16 cellular contexts compared by ENCODE assay signal in genomic region chr9:137634016-137634415, GRCh38. TPM values are rescaled to one million over a fixed set of nuclear protein-coding genes. Genes with fewer than 3 reads are reported as not detected.
DNase-seq lines count a peak whose midpoint lies in the region; ATAC-seq and TF ChIP-seq lines count a peak whose summit lies in the region.
"Had no signal": no experiment of that assay in that cellular context is flagged by ENCODE, and none has a peak within 500 bp of the region (broad histone marks: within the 10 kb centered on the region; RNA-seq: fewer than 3 reads in every experiment).

No MANE protein-coding gene starts in this region.

- no peak overlapping the region for H3K4me3 Mint-ChIP-seq in activated T-cell treated with anti-CD3 and anti-CD28 coated beads, Interleukin-2, amount 50 U/mL, for 72 hours
- H3K4me3 Mint-ChIP-seq in central memory CD8-positive, alpha-beta T cell, result no peak overlapping the region
- H3K4me3 Mint-ChIP-seq in memory B cell (no peak overlapping the region), glutamatergic neuron (ENCODE audit: unreplicated experiment) (no peak overlapping the region)
- H3K4me3 Mint-ChIP-seq: CD8-positive, alpha-beta T cell; IgD-negative memory B cell had no signal

- no peak for ATAC-seq in activated T-cell treated with anti-CD3 and anti-CD28 coated beads, Interleukin-2, amount 50 U/mL, for 72 hours (replicated peaks in 1 of 2)
- no peak for ATAC-seq in central memory CD8-positive, alpha-beta T cell (replicated peaks; ENCODE audit: extremely low read depth, poor library complexity, severe bottlenecking)
- no peak for ATAC-seq in memory B cell (ENCODE audit: low read depth)
- no peak for ATAC-seq in Right ventricle myocardium inferior
- ATAC-seq: CD8-positive, alpha-beta T cell had no signal

- peak overlapping the region; percentile 39 for H3K27ac Mint-ChIP-seq in activated T-cell treated with anti-CD3 and anti-CD28 coated beads, Interleukin-2, amount 50 U/mL, for 72 hours
- H3K27ac Mint-ChIP-seq in central memory CD8-positive, alpha-beta T cell (ENCODE audit: low read depth), result peak overlapping the region; percentile 51
- H3K27ac Mint-ChIP-seq in memory B cell, result peak overlapping the region; percentile 10
- H3K27ac Mint-ChIP-seq in glutamatergic neuron (ENCODE audit: unreplicated experiment), result no peak overlapping the region
- H3K27ac Mint-ChIP-seq: CD8-positive, alpha-beta T cell had no signal

- peaks cover 41% of the 10 kb centered on the region for H3K4me1 Mint-ChIP-seq in activated T-cell treated with anti-CD3 and anti-CD28 coated beads, Interleukin-2, amount 50 U/mL, for 72 hours (ENCODE audit: low read depth)
- H3K4me1 Mint-ChIP-seq in central memory CD8-positive, alpha-beta T cell, result peaks cover 44% of the 10 kb centered on the region
- H3K4me1 Mint-ChIP-seq in memory B cell, result peaks cover 36% of the 10 kb centered on the region
- H3K4me1 Mint-ChIP-seq in glutamatergic neuron (ENCODE audit: low read depth, unreplicated experiment), result peaks cover 9% of the 10 kb centered on the region

- no peak for DNase-seq in activated T-cell treated with anti-CD3 and anti-CD28 coated beads, Interleukin-2, amount 50 U/mL, for 72 hours
- no peak for DNase-seq in activated T-cell treated with anti-CD3 and anti-CD28 coated beads, Interleukin-2, amount 50 U/mL, for 48 hours
- DNase-seq in central memory CD8-positive, alpha-beta T cell (ENCODE audit: low spot score in 2 of 2), result no peak
- no peak for DNase-seq in memory B cell (ENCODE audit: low spot score in 2 of 2)
- no peak for DNase-seq in NCI-H2196 treated with DMSO at 0.1 percent for 48 hours (lab: John Stamatoyannopoulos, UW; ENCODE audit: unreplicated experiment)
- no peak for DNase-seq in GM19240 (ENCODE audit: insufficient read length, low spot score)
- no peak for DNase-seq in Right ventricle myocardium inferior (ENCODE audit: missing footprints)
- DNase-seq in glutamatergic neuron, result no peak
- DNase-seq: CD8-positive, alpha-beta T cell; DMS79; H7; NCI-H187 treated with DMSO at 0.1 percent for 48 hours; NCI-H446 treated with DMSO at 0.1 percent for 48 hours; NK-92 treated with Interleukin-12 subunit alpha and Interleukin-12 subunit beta, amount 100 ng/mL, for 24 hours; RPMI8226 had no signal

- TF ChIP-seq CTCF in glutamatergic neuron (IDR thresholded peaks at IDR 0.05; ENCODE audit: partially characterized antibody, unreplicated experiment), result no peak

- H3K9me3 Mint-ChIP-seq in activated T-cell treated with anti-CD3 and anti-CD28 coated beads, Interleukin-2, amount 50 U/mL, for 72 hours, result no peaks in the 10 kb centered on the region
- no peaks in the 10 kb centered on the region for H3K9me3 Mint-ChIP-seq in central memory CD8-positive, alpha-beta T cell
- no peaks in the 10 kb centered on the region for H3K9me3 Mint-ChIP-seq in memory B cell
- peaks cover 2% of the 10 kb centered on the region for H3K9me3 Mint-ChIP-seq in glutamatergic neuron (ENCODE audit: unreplicated experiment)
- H3K9me3 Mint-ChIP-seq: CD8-positive, alpha-beta T cell; IgD-negative memory B cell had no signal

- peaks cover 0 to 6% of the 10 kb centered on the region in 2 donors for H3K36me3 Mint-ChIP-seq in activated T-cell treated with anti-CD3 and anti-CD28 coated beads, Interleukin-2, amount 50 U/mL, for 72 hours (ENCODE audit: insufficient read depth in 2 of 2)
- peaks cover 2% of the 10 kb centered on the region for H3K36me3 Mint-ChIP-seq in central memory CD8-positive, alpha-beta T cell (ENCODE audit: insufficient read depth)
- H3K36me3 Mint-ChIP-seq in memory B cell, result peaks cover 5% of the 10 kb centered on the region
- no peaks in the 10 kb centered on the region for H3K36me3 Mint-ChIP-seq in glutamatergic neuron (ENCODE audit: unreplicated experiment)

- no peaks in the 10 kb centered on the region for H3K27me3 Mint-ChIP-seq in activated T-cell treated with anti-CD3 and anti-CD28 coated beads, Interleukin-2, amount 50 U/mL, for 72 hours (ENCODE audit: low read depth)
- no peaks in the 10 kb centered on the region for H3K27me3 Mint-ChIP-seq in central memory CD8-positive, alpha-beta T cell
- no peaks in the 10 kb centered on the region for H3K27me3 Mint-ChIP-seq in memory B cell
- no peaks in the 10 kb centered on the region for H3K27me3 Mint-ChIP-seq in glutamatergic neuron (ENCODE audit: unreplicated experiment)
- H3K27me3 Mint-ChIP-seq: IgD-negative memory B cell had no signal

- intact Hi-C loops in Right ventricle myocardium inferior (cut with DNase I), result no loop called here

RNA-seq across cellular contexts. Expression of gene EHMT1, which starts 15.2 kb away (rescaled TPM):
- total RNA-seq in activated T-cell treated with anti-CD3 and anti-CD28 coated beads, Interleukin-2, amount 50 U/mL, for 72 hours, result 10 to 100 TPM; 67.5 to 69.3 TPM
- total RNA-seq in Right ventricle myocardium inferior, result 30.5 TPM
- total RNA-seq in glutamatergic neuron (ENCODE audit: unreplicated experiment), result 162 TPM

RNA-seq across cellular contexts. Expression of gene ARRDC1, which starts 28.5 kb away (rescaled TPM):
- total RNA-seq in activated T-cell treated with anti-CD3 and anti-CD28 coated beads, Interleukin-2, amount 50 U/mL, for 72 hours, result 10 to 100 TPM; 45.3 to 47.2 TPM
- total RNA-seq in Right ventricle myocardium inferior (17.5 TPM), glutamatergic neuron (ENCODE audit: unreplicated experiment) (22.5 TPM)

RNA-seq across cellular contexts. Expression of gene ZMYND19, which starts 43.7 kb away (rescaled TPM):
- total RNA-seq in activated T-cell treated with anti-CD3 and anti-CD28 coated beads, Interleukin-2, amount 50 U/mL, for 72 hours, result 10 to 100 TPM; 27.4 to 34.5 TPM
- total RNA-seq in Right ventricle myocardium inferior (10.8 TPM), glutamatergic neuron (ENCODE audit: unreplicated experiment) (33.9 TPM)

RNA-seq across cellular contexts. Expression of gene DPH7, which starts 55.3 kb away (rescaled TPM):
- 10 to 100 TPM; 32.8 to 41.9 TPM for total RNA-seq in activated T-cell treated with anti-CD3 and anti-CD28 coated beads, Interleukin-2, amount 50 U/mL, for 72 hours
- total RNA-seq in Right ventricle myocardium inferior, result 17.2 TPM
- total RNA-seq in glutamatergic neuron (ENCODE audit: unreplicated experiment), result 64.6 TPM
